Comparison of ENCODE assay signal across 10 cellular contexts in genomic region chr18:58638446-58638845, GRCh38. TPM values are rescaled to one million over a fixed set of nuclear protein-coding genes. Genes with fewer than 3 reads are reported as not detected.
DNase-seq lines count a peak whose midpoint lies in the region; ATAC-seq and TF ChIP-seq lines count a peak whose summit lies in the region.
"Had no signal": no experiment of that assay in that cellular context is flagged by ENCODE, and none has a peak within 500 bp of the region (broad histone marks: within the 10 kb centered on the region; RNA-seq: fewer than 3 reads in every experiment).

No MANE protein-coding gene starts in this region.

- no peaks in the 10 kb centered on the region for H3K27me3 ChIP-seq in Karpas-422 (ENCODE audit: low read length)
- no peaks in the 10 kb centered on the region for H3K27me3 ChIP-seq in effector memory CD4-positive, alpha-beta T cell (replicated peaks; ENCODE audit: control insufficient read depth, insufficient read depth, low read length, poor library complexity, severe bottlenecking)

- H2AFZ ChIP-seq in Karpas-422 (ENCODE audit: low read length): no peak overlapping the region

- H3K4me3 Mint-ChIP-seq in MCF 10A (ENCODE audit: unreplicated experiment): no peak overlapping the region

- H3K9ac ChIP-seq in Karpas-422 (ENCODE audit: low read length): no peak overlapping the region

- peak; percentile 49 for ATAC-seq in GM18867 (IDR thresholded peaks at IDR 0.05; ENCODE audit: unreplicated experiment)
- ATAC-seq in GM21723 (IDR thresholded peaks at IDR 0.05; ENCODE audit: unreplicated experiment): no peak

- no peak for TF ChIP-seq CTCF in MCF 10A (IDR thresholded peaks at IDR 0.05; ENCODE audit: unreplicated experiment)

- no peak overlapping the region for H3K4me3 ChIP-seq in Karpas-422 (ENCODE audit: low read length)
- H3K4me3 ChIP-seq in effector memory CD4-positive, alpha-beta T cell (ENCODE audit: insufficient read depth, low read depth, low read length, poor library complexity, severe bottlenecking): no peak overlapping the region

- H3K9me3 Mint-ChIP-seq in MCF 10A (ENCODE audit: unreplicated experiment): no peaks in the 10 kb centered on the region

- DNase-seq in Karpas-422 (peak; percentile 49), amniotic epithelial cell (ENCODE audit: low read depth) (peak; percentile 8), pons (ENCODE audit: low spot score) (peak; percentile 70), NCI-H510A (lab: John Stamatoyannopoulos, UW) (no peak), MCF 10A (ENCODE audit: unreplicated experiment) (no peak)
- DNase-seq in effector memory CD4-positive, alpha-beta T cell: no peak
- DNase-seq: foreskin fibroblast, NCI-H526 had no signal

- H3K27me3 Mint-ChIP-seq in MCF 10A (ENCODE audit: insufficient read depth, unreplicated experiment): no peaks in the 10 kb centered on the region

- intact Hi-C loops in MCF 10A (cut with micrococcal nuclease): loop anchor here (5.0 kb wide), 1 partner anchor 56 kb away; no protein-coding TSS in a partner anchor

- H3K4me1 ChIP-seq in Karpas-422 (ENCODE audit: low read length): peaks cover 16% of the 10 kb centered on the region
- H3K4me1 ChIP-seq in effector memory CD4-positive, alpha-beta T cell (ENCODE audit: control insufficient read depth, insufficient read depth, low read length, poor library complexity, severe bottlenecking): no peaks in the 10 kb centered on the region

- no peaks in the 10 kb centered on the region for H3K9me3 ChIP-seq in Karpas-422 (ENCODE audit: low read length)
- no peaks in the 10 kb centered on the region for H3K9me3 ChIP-seq in effector memory CD4-positive, alpha-beta T cell (ENCODE audit: control insufficient read depth, low read length)

- CTCF ChIA-PET in MCF 10A (lab: Yijun Ruan, JAX): interaction anchor here (1.1 to 1.5 kb wide), 2 partner anchors 13 to 108 kb away, joined by 3 read pairs; no protein-coding TSS in a partner anchor

- H4K20me1 ChIP-seq in Karpas-422 (ENCODE audit: insufficient read depth, low read depth, low read length): no peaks in the 10 kb centered on the region

- H3K4me1 Mint-ChIP-seq in MCF 10A (ENCODE audit: insufficient read depth, unreplicated experiment): peaks cover 10% of the 10 kb centered on the region

- POLR2A ChIA-PET in MCF 10A (lab: Yijun Ruan, JAX): interaction anchor here (0.6 to 2.8 kb wide), 3 partner anchors 12 to 68 kb away, joined by 3 to 22 read pairs (median 5); no protein-coding TSS in a partner anchor

- no peak overlapping the region for H3K27ac ChIP-seq in Karpas-422 (ENCODE audit: low read length)
- no peak overlapping the region for H3K27ac ChIP-seq in effector memory CD4-positive, alpha-beta T cell (ENCODE audit: insufficient read depth, low read length, poor library complexity, severe bottlenecking)

- no peak overlapping the region for H3K27ac Mint-ChIP-seq in MCF 10A (ENCODE audit: low read depth, unreplicated experiment)

- peaks cover 7% of the 10 kb centered on the region for H3K36me3 Mint-ChIP-seq in MCF 10A (ENCODE audit: insufficient read depth, unreplicated experiment)

- BruUV-seq in MCF 10A (replicated peaks; lab: Mats Ljungman, UMichigan): no TSS peak

- H3K4me2 ChIP-seq in Karpas-422 (ENCODE audit: low read depth, low read length, poor library complexity, severe bottlenecking): no peak overlapping the region

- no peaks in the 10 kb centered on the region for H3K9me2 ChIP-seq in Karpas-422 (replicated peaks; ENCODE audit: insufficient read depth, low read length)

- no peaks in the 10 kb centered on the region for H3K79me2 ChIP-seq in Karpas-422 (ENCODE audit: low read length)

- no peaks in the 10 kb centered on the region for H3K36me3 ChIP-seq in Karpas-422 (ENCODE audit: insufficient read depth, low read length)
- no peaks in the 10 kb centered on the region for H3K36me3 ChIP-seq in effector memory CD4-positive, alpha-beta T cell (ENCODE audit: control insufficient read depth, insufficient read depth, low read length)

RNA-seq across cellular contexts. Expression of gene ALPK2, which starts 9.6 kb away (rescaled TPM):
- 0.40 and 0.48 TPM in 2 replicates for total RNA-seq in Karpas-422 (2014; rRNA removed; shearing (Covaris generic); ENCODE audit: low replicate concordance)
- 0.16 and 0.37 TPM in 2 replicates for total RNA-seq in MCF 10A (2022)

RNA-seq across cellular contexts. Expression of gene MALT1, which starts 32.8 kb away (rescaled TPM):
- 21.7 and 35.3 TPM in 2 replicates for total RNA-seq in Karpas-422 (2014; rRNA removed; shearing (Covaris generic); ENCODE audit: low replicate concordance)
- total RNA-seq in MCF 10A (2022): 28.5 and 33.0 TPM in 2 replicates

Comparison
In these comparisons a context has a peak if more than half of its experiments do, and no peak if none do; other contexts are left out.
1. DNase-seq: peak in Karpas-422 (single experiment), amniotic epithelial cell (single experiment) and pons (single experiment); none in NCI-H510A (single experiment), effector memory CD4-positive, alpha-beta T cell (0 of 3) and MCF 10A (single experiment).